ENCODE assay signal across 27 cellular contexts in the genomic region with DNA sequence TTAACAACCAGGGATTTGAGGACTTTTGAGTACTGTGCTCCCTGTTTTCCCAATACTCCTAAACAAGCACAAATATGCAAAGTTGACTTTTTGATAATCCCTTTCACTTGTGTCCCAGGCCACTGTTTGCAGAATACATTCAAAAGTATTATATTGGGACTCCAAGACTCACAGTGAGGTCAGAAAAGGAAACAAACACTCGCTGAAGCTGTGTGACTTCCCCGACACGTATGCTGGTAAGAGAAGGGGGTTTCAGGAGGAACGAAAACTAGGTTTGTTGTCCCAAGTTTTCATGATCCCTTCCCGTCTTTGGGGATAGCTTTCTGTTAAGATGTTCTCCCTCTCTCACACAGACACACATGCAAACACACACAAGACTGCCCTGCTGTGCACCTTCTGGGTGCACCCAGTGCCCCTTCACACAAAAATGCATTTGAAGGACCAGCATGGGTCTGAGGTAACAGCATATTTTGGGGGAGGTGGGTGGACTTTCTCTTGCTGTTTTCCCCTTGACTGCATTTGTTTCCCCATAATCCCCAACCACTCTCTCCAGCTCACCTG.
"Had no signal": no experiment of that assay in that cellular context is flagged by ENCODE, and none has a peak within 500 bp of the region (broad histone marks: within the 10 kb centered on the region; RNA-seq: fewer than 3 reads in every experiment).

No MANE protein-coding gene starts in this region.

- H3K4me1 Mint-ChIP-seq: activated CD4-positive, alpha-beta T cell treated with anti-CD3 and anti-CD28 coated beads, Interleukin-2, amount 10 ng/mL, durations not matched to agents 7 days and 5 days; activated naive CD4-positive, alpha-beta T cell treated with anti-CD3 and anti-CD28 coated beads, Interleukin-2, amount 50 U/mL, for 24 hours; immature natural killer cell had no signal

- H3K4me1 ChIP-seq: breast epithelium, parathyroid adenoma, thyroid gland, upper lobe of left lung, vagina had no signal

- H3K36me3 ChIP-seq: breast epithelium, gastroesophageal sphincter, stomach, thyroid gland, upper lobe of left lung, vagina had no signal

- H3K27me3 ChIP-seq: breast epithelium, thyroid gland, vagina had no signal

- DNase-seq: activated CD4-positive, alpha-beta T cell treated with anti-CD3 and anti-CD28 coated beads, Interleukin-2, amount 10 ng/mL, durations not matched to agents 7 days and 5 days; activated CD4-positive, CD25-positive, alpha-beta regulatory T cell treated with anti-CD3 and anti-CD28 coated beads, Interleukin-2, amount 50 U/mL, for 72 hours; activated CD8-positive, alpha-beta T cell treated with anti-CD3 and anti-CD28 coated beads for 36 hours; activated naive CD8-positive, alpha-beta T cell treated with anti-CD3 and anti-CD28 coated beads, Interleukin-2, amount 50 U/mL, for 24 hours; activated T-cell treated with anti-CD3 and anti-CD28 coated beads, Interleukin-2, amount 50 U/mL, for 4 hours; amygdala; central memory CD4-positive, alpha-beta T cell; head of caudate nucleus; hypothalamus; immature natural killer cell; kidney; midbrain; naive thymus-derived CD4-positive, alpha-beta T cell; nucleus accumbens; right cardiac atrium; stimulated activated CD4-positive, alpha-beta T cell treated with anti-CD3 and anti-CD28 coated beads, Interleukin-15, amount 100 ng/mL, for 24 hours; stimulated activated CD4-positive, alpha-beta T cell treated with anti-CD3 and anti-CD28 coated beads, Interleukin-2, amount 100 ng/mL, for 24 hours; stimulated activated naive B cell treated with anti-CD40 and anti-IgM and Interleukin-4, amounts not matched to agents 10 μg/mL and 1 μg/mL and 100 μg/mL, for 72 hours; stomach; thyroid gland; upper lobe of left lung had no signal

- H3K9me3 Mint-ChIP-seq: activated CD4-positive, alpha-beta T cell treated with anti-CD3 and anti-CD28 coated beads, Interleukin-2, amount 10 ng/mL, durations not matched to agents 7 days and 5 days; activated CD8-positive, alpha-beta T cell treated with anti-CD3 and anti-CD28 coated beads for 36 hours; activated naive CD4-positive, alpha-beta T cell treated with anti-CD3 and anti-CD28 coated beads, Interleukin-2, amount 50 U/mL, for 24 hours; activated naive CD8-positive, alpha-beta T cell treated with anti-CD3 and anti-CD28 coated beads, Interleukin-2, amount 50 U/mL, for 24 hours; activated T-cell treated with anti-CD3 and anti-CD28 coated beads, Interleukin-2, amount 50 U/mL, for 4 hours; activated T-helper 2 cell treated with anti-CD3 and anti-CD28 coated beads, Interferon-gamma antibody, Interleukin-2, Interleukin-4, amounts not matched to agents 10 μg/mL and 5 μg/mL and 100 μg/mL, durations not matched to agents 14 hours and 24 hours and 36 hours; stimulated activated naive B cell treated with anti-CD40 and anti-IgM and Interleukin-4, amounts not matched to agents 10 μg/mL and 1 μg/mL and 100 μg/mL, for 72 hours had no signal

- H3K27ac Mint-ChIP-seq: activated CD4-positive, alpha-beta T cell treated with anti-CD3 and anti-CD28 coated beads, Interleukin-2, amount 10 ng/mL, durations not matched to agents 7 days and 5 days; activated CD8-positive, alpha-beta T cell treated with anti-CD3 and anti-CD28 coated beads for 36 hours; activated naive CD4-positive, alpha-beta T cell treated with anti-CD3 and anti-CD28 coated beads, Interleukin-2, amount 50 U/mL, for 24 hours; activated naive CD8-positive, alpha-beta T cell treated with anti-CD3 and anti-CD28 coated beads, Interleukin-2, amount 50 U/mL, for 24 hours; activated T-helper 2 cell treated with anti-CD3 and anti-CD28 coated beads, Interferon-gamma antibody, Interleukin-2, Interleukin-4, amounts not matched to agents 10 μg/mL and 5 μg/mL and 100 μg/mL, durations not matched to agents 14 hours and 24 hours and 36 hours; immature natural killer cell; stimulated activated naive B cell treated with anti-CD40 and anti-IgM and Interleukin-4, amounts not matched to agents 10 μg/mL and 1 μg/mL and 100 μg/mL, for 72 hours had no signal

- H3K9me3 ChIP-seq: breast epithelium, gastroesophageal sphincter, stomach, thyroid gland, upper lobe of left lung, vagina had no signal

- H3K79me2 ChIP-seq: parathyroid adenoma had no signal

- H3K4me3 ChIP-seq: breast epithelium, gastroesophageal sphincter, stomach, thyroid gland, upper lobe of left lung, vagina had no signal

- H3K36me3 Mint-ChIP-seq: activated naive CD4-positive, alpha-beta T cell treated with anti-CD3 and anti-CD28 coated beads, Interleukin-2, amount 50 U/mL, for 24 hours; naive thymus-derived CD4-positive, alpha-beta T cell; stimulated activated naive B cell treated with anti-CD40 and anti-IgM and Interleukin-4, amounts not matched to agents 10 μg/mL and 1 μg/mL and 100 μg/mL, for 72 hours had no signal

- ATAC-seq: activated CD8-positive, alpha-beta T cell treated with anti-CD3 and anti-CD28 coated beads for 36 hours; activated naive CD8-positive, alpha-beta T cell treated with anti-CD3 and anti-CD28 coated beads, Interleukin-2, amount 50 U/mL, for 24 hours; activated T-cell treated with anti-CD3 and anti-CD28 coated beads, Interleukin-2, amount 50 U/mL, for 4 hours; gastroesophageal sphincter; naive thymus-derived CD4-positive, alpha-beta T cell; right cardiac atrium; stimulated activated naive B cell treated with anti-CD40 and anti-IgM and Interleukin-4, amounts not matched to agents 10 μg/mL and 1 μg/mL and 100 μg/mL, for 72 hours had no signal

- H3K27ac ChIP-seq: gastroesophageal sphincter, parathyroid adenoma, thyroid gland, upper lobe of left lung, vagina had no signal

- H3K9ac ChIP-seq: parathyroid adenoma had no signal

- H2AFZ ChIP-seq: parathyroid adenoma had no signal

- H3K4me3 Mint-ChIP-seq: activated CD4-positive, alpha-beta T cell treated with anti-CD3 and anti-CD28 coated beads, Interleukin-2, amount 10 ng/mL, durations not matched to agents 7 days and 5 days; activated CD8-positive, alpha-beta T cell treated with anti-CD3 and anti-CD28 coated beads for 36 hours; activated naive CD4-positive, alpha-beta T cell treated with anti-CD3 and anti-CD28 coated beads, Interleukin-2, amount 50 U/mL, for 24 hours; activated naive CD8-positive, alpha-beta T cell treated with anti-CD3 and anti-CD28 coated beads, Interleukin-2, amount 50 U/mL, for 24 hours; activated T-cell treated with anti-CD3 and anti-CD28 coated beads, Interleukin-2, amount 50 U/mL, for 4 hours; immature natural killer cell; naive thymus-derived CD4-positive, alpha-beta T cell; stimulated activated naive B cell treated with anti-CD40 and anti-IgM and Interleukin-4, amounts not matched to agents 10 μg/mL and 1 μg/mL and 100 μg/mL, for 72 hours had no signal
